8 cellular contexts compared by ENCODE assay signal in genomic region chr13:36432106-36432544, GRCh38. TPM values are rescaled to one million over a fixed set of nuclear protein-coding genes. Genes with fewer than 3 reads are reported as not detected.
DNase-seq lines count a peak whose midpoint lies in the region; ATAC-seq and TF ChIP-seq lines count a peak whose summit lies in the region.

CCNA1 (plus strand) TSS chr13:36432495; CDS start chr13:36433057, 562 bp downstream.

- H3K27me3 ChIP-seq in CD4-positive, alpha-beta memory T cell (ENCODE audit: insufficient read depth, low read length): peaks cover 11% of the 10 kb centered on the region
- H3K27me3 ChIP-seq in layer of hippocampus (ENCODE audit: control insufficient read depth, insufficient read depth, low read length) (peaks cover 4% of the 10 kb centered on the region), suprapubic skin (peaks cover 35% of the 10 kb centered on the region)

- H3K36me3 Mint-ChIP-seq in CD4-positive, alpha-beta memory T cell: no peaks in the 10 kb centered on the region

- H3K9me3 ChIP-seq in CD4-positive, alpha-beta memory T cell (ENCODE audit: control insufficient read depth in 1 of 2, low read length in 2 of 2): no peaks in the 10 kb centered on the region
- no peaks in the 10 kb centered on the region for H3K9me3 ChIP-seq in suprapubic skin

- H3K4me1 Mint-ChIP-seq in CD4-positive, alpha-beta memory T cell: peaks cover 4 to 10% (median 7%) of the 10 kb centered on the region in 4 donors

- H3K27ac ChIP-seq in CD4-positive, alpha-beta memory T cell (ENCODE audit: low read depth, low read length): no peak within 1 kb of the TSS
- H3K27ac ChIP-seq in layer of hippocampus (ENCODE audit: low read depth, low read length) (peak within 1 kb of the TSS; percentile 38), suprapubic skin (no peak within 1 kb of the TSS)

- H3K36me3 ChIP-seq in CD4-positive, alpha-beta memory T cell (ENCODE audit: insufficient read depth, low read length): no peaks in the 10 kb centered on the region
- no peaks in the 10 kb centered on the region for H3K36me3 ChIP-seq in suprapubic skin

- no peak for DNase-seq in CD4-positive, alpha-beta memory T cell
- DNase-seq in H4 (ENCODE audit: low spot score) (peak; percentile 33), NOMO-1 treated with dmso at 0.1 percent for 144 hours (lab: John Stamatoyannopoulos, UW; ENCODE audit: unreplicated experiment) (peak; percentile 61), cardiac fibroblast (ENCODE audit: low read depth in 2 of 2) (peak; percentile 22 to 66), suprapubic skin (ENCODE audit: low spot score in 2 of 2) (peak; percentile 70 to 82)
- no peak for DNase-seq in stimulated activated naive CD4-positive, alpha-beta T cell treated with Interleukin-2 at 50 U/mL for 16 hours (lab: John Stamatoyannopoulos, UW)

- intact Hi-C loops in CD4-positive, alpha-beta memory T cell (cut with micrococcal nuclease): no loop called here

- H3K27ac Mint-ChIP-seq in CD4-positive, alpha-beta memory T cell: no peak within 1 kb of the TSS

- H3K4me3 ChIP-seq in CD4-positive, alpha-beta memory T cell (ENCODE audit: low read length in 2 of 2): no peak within 1 kb of the TSS
- peak within 1 kb of the TSS; percentile 52 to 63 for H3K4me3 ChIP-seq in cardiac fibroblast (replicated peaks in 1 of 2; ENCODE audit: low read depth in 2 of 2, low read length in 2 of 2)
- H3K4me3 ChIP-seq in suprapubic skin: peak within 1 kb of the TSS; percentile 58

- peaks cover 35 to 43% of the 10 kb centered on the region in 2 donors for H3K27me3 Mint-ChIP-seq in CD4-positive, alpha-beta memory T cell

- H3K4me3 Mint-ChIP-seq in CD4-positive, alpha-beta memory T cell: peak within 1 kb of the TSS; percentile 49 to 65 (median 58)

- no peak for ATAC-seq in HG02623 (IDR thresholded peaks at IDR 0.05; ENCODE audit: unreplicated experiment)

- CTCF ChIA-PET in CD4-positive, alpha-beta memory T cell (lab: Charles Lee; ENCODE audit: partially characterized antibody): no interaction called here

- no peak for TF ChIP-seq POLR2A in suprapubic skin (IDR thresholded peaks at IDR 0.05)

- TF ChIP-seq EP300 in suprapubic skin (IDR thresholded peaks at IDR 0.05): no peak

- TF ChIP-seq CTCF in cardiac fibroblast (IDR thresholded peaks at IDR 0.05; ENCODE audit: low read depth, low read length) (no peak), suprapubic skin (IDR thresholded peaks at IDR 0.05) (no peak)

- POLR2A ChIA-PET in CD4-positive, alpha-beta memory T cell (lab: Charles Lee; ENCODE audit: partially characterized antibody): no interaction called here

- H3K9me3 Mint-ChIP-seq in CD4-positive, alpha-beta memory T cell: peaks cover 0 to 8% (median 3%) of the 10 kb centered on the region in 8 donors

- WGBS in suprapubic skin: no CpG with 5 or more reads among the region's 46 CpGs

- H3K4me1 ChIP-seq in CD4-positive, alpha-beta memory T cell (ENCODE audit: insufficient read depth, low read length): peaks cover 11% of the 10 kb centered on the region
- peaks cover 35% of the 10 kb centered on the region for H3K4me1 ChIP-seq in suprapubic skin

RNA-seq across cellular contexts. Expression of gene CCNA1, which starts in this region (rescaled TPM):
- not detected for total RNA-seq in CD4-positive, alpha-beta memory T cell
- polyA plus RNA-seq in CD4-positive, alpha-beta memory T cell: not detected
- 2.7 and 4.5 TPM in 2 replicates for total RNA-seq in H4 (2014; rRNA removed; shearing (Covaris generic))
- under 1 TPM in 2 of 4 donors, not detected in 2; 0.38 to 0.65 TPM for total RNA-seq in suprapubic skin

Comparison
In these comparisons a context has a peak if more than half of its experiments do, and no peak if none do; other contexts are left out.
1. Peak in DNase-seq and H3K4me3 ChIP-seq in suprapubic skin; RNA of the gene not detected or under 1 TPM.
2. DNase-seq: peak in H4 (single experiment), NOMO-1 treated with dmso at 0.1 percent for 144 hours (single experiment) and cardiac fibroblast (2 of 2); none in CD4-positive, alpha-beta memory T cell (0 of 5) and stimulated activated naive CD4-positive, alpha-beta T cell treated with Interleukin-2 at 50 U/mL for 16 hours (single experiment).
3. H3K4me3 ChIP-seq: peak in cardiac fibroblast (2 of 2); none in CD4-positive, alpha-beta memory T cell (0 of 2).